24 cellular contexts compared by ENCODE assay signal in genomic region chr5:132322266-132322665, GRCh38. TPM values are rescaled to one million over a fixed set of nuclear protein-coding genes. Genes with fewer than 3 reads are reported as not detected.
DNase-seq lines count a peak whose midpoint lies in the region; ATAC-seq and TF ChIP-seq lines count a peak whose summit lies in the region.
"Had no signal": no experiment of that assay in that cellular context is flagged by ENCODE, and none has a peak within 500 bp of the region (broad histone marks: within the 10 kb centered on the region; RNA-seq: fewer than 3 reads in every experiment).

No MANE protein-coding gene starts in this region.

- CTCF ChIA-PET in CD8-positive, alpha-beta memory T cell (lab: Charles Lee), result interaction anchor here (1.0 to 1.3 kb wide), 2 partner anchors 11 to 12 kb away, joined by 3 to 4 read pairs; no protein-coding TSS in a partner anchor

- no peak for TF ChIP-seq CTCF in endodermal cell (conservative IDR thresholded peaks at IDR 0.05)
- TF ChIP-seq CTCF in upper lobe of right lung (IDR thresholded peaks at IDR 0.05), result no peak
- no peak for TF ChIP-seq CTCF in suprapubic skin (IDR thresholded peaks at IDR 0.05)

- TF ChIP-seq POLR2A in suprapubic skin (IDR thresholded peaks at IDR 0.05), result no peak

- H3K36me3 Mint-ChIP-seq in endodermal cell (ENCODE audit: low read depth), result no peaks in the 10 kb centered on the region
- H3K36me3 Mint-ChIP-seq in CD8-positive, alpha-beta memory T cell, result peaks cover 0 to 4% (median 1%) of the 10 kb centered on the region in 3 donors
- H3K36me3 Mint-ChIP-seq: stimulated activated effector memory CD8-positive, alpha-beta T cell treated with anti-CD3 and anti-CD28 coated beads, Interleukin-12 subunit alpha, Interleukin-12 subunit beta, amount 100 ng/mL, for 72 hours had no signal

- TF ChIP-seq EP300 in suprapubic skin (IDR thresholded peaks at IDR 0.05), result no peak

- intact Hi-C loops in upper lobe of right lung (cut with DNase I), result no loop called here

- H3K27ac ChIP-seq in endodermal cell (ENCODE audit: low read depth, low read length) (no peak overlapping the region), upper lobe of right lung (no peak overlapping the region), suprapubic skin (no peak overlapping the region)
- H3K27ac ChIP-seq in CD8-positive, alpha-beta memory T cell (ENCODE audit: low read depth, low read length), result no peak overlapping the region
- H3K27ac ChIP-seq: C4-2B, epithelial cell of prostate had no signal

- POLR2A ChIA-PET in CD8-positive, alpha-beta memory T cell (lab: Charles Lee), result no interaction called here

- H3K36me3 ChIP-seq in NT2/D1 (ENCODE audit: insufficient read depth, insufficient read length, low read length), result no peaks in the 10 kb centered on the region
- no peaks in the 10 kb centered on the region for H3K36me3 ChIP-seq in endodermal cell (ENCODE audit: control insufficient read depth, insufficient read depth, low read length)
- H3K36me3 ChIP-seq in upper lobe of right lung, result no peaks in the 10 kb centered on the region
- H3K36me3 ChIP-seq in CD8-positive, alpha-beta memory T cell (ENCODE audit: insufficient read depth, low read length), result no peaks in the 10 kb centered on the region
- no peaks in the 10 kb centered on the region for H3K36me3 ChIP-seq in suprapubic skin
- H3K36me3 ChIP-seq: MG63 had no signal

- H3K27me3 ChIP-seq in NT2/D1 (ENCODE audit: insufficient read depth, insufficient read length), result no peaks in the 10 kb centered on the region
- no peaks in the 10 kb centered on the region for H3K27me3 ChIP-seq in endodermal cell (ENCODE audit: control insufficient read depth, insufficient read depth, low read length, poor library complexity, severe bottlenecking)
- no peaks in the 10 kb centered on the region for H3K27me3 ChIP-seq in upper lobe of right lung
- no peaks in the 10 kb centered on the region for H3K27me3 ChIP-seq in CD8-positive, alpha-beta memory T cell (ENCODE audit: insufficient read depth, low read length, poor library complexity, severe bottlenecking)
- no peaks in the 10 kb centered on the region for H3K27me3 ChIP-seq in suprapubic skin
- H3K27me3 ChIP-seq: MG63 had no signal

- H3K27ac Mint-ChIP-seq in endodermal cell, result peak overlapping the region; percentile 97
- no peak overlapping the region for H3K27ac Mint-ChIP-seq in CD8-positive, alpha-beta memory T cell
- H3K27ac Mint-ChIP-seq: activated naive CD4-positive, alpha-beta T cell treated with anti-CD3 and anti-CD28 coated beads, Interleukin-2, amount 50 U/mL, for 24 hours; dendritic cell treated with granulocyte-macrophage colony-stimulating factor and Interleukin-4, amounts not matched to agents 40 ng/mL and 50 ng/mL, for 4 days; stimulated activated effector memory CD8-positive, alpha-beta T cell treated with anti-CD3 and anti-CD28 coated beads, Interleukin-12 subunit alpha, Interleukin-12 subunit beta, amount 100 ng/mL, for 72 hours had no signal

- DNase-seq in NT2/D1 (ENCODE audit: low read depth, low spot score) (peak; percentile 13), endodermal cell (peak; percentile 86), left kidney (ENCODE audit: low read depth, low spot score) (peak; percentile 41), upper lobe of right lung (no peak), suprapubic skin (ENCODE audit: low spot score in 2 of 2) (no peak), HuH-7.5 (ENCODE audit: low spot score) (no peak)
- DNase-seq in CD8-positive, alpha-beta memory T cell, result no peak
- DNase-seq: activated CD4-positive, alpha-beta T cell treated with anti-CD3 and anti-CD28 coated beads, Interleukin-2, amount 50 U/mL, for 1 hour; EL; head of caudate nucleus; MG63; NCI-H1417 treated with DMSO at 0.1 percent for 48 hours; NCI-H2107; PC-3; psoas muscle; Right ventricle myocardium superior; stimulated activated CD4-positive, alpha-beta T cell treated with anti-CD3 and anti-CD28 coated beads, Interleukin-2, amount 100 ng/mL, for 24 hours; T-helper 9 cell had no signal

- no peak overlapping the region for H3K4me3 ChIP-seq in NT2/D1 (ENCODE audit: insufficient read length, low read depth)
- H3K4me3 ChIP-seq in endodermal cell (ENCODE audit: low read length), result peak overlapping the region; percentile 27
- H3K4me3 ChIP-seq in upper lobe of right lung, result no peak overlapping the region
- H3K4me3 ChIP-seq in CD8-positive, alpha-beta memory T cell (ENCODE audit: low read length), result no peak overlapping the region
- H3K4me3 ChIP-seq in suprapubic skin, result no peak overlapping the region
- H3K4me3 ChIP-seq: K562, MG63, psoas muscle had no signal

- peak; percentile 23 for ATAC-seq in upper lobe of right lung
- ATAC-seq: K562; PC-3; stimulated activated effector memory CD8-positive, alpha-beta T cell treated with anti-CD3 and anti-CD28 coated beads, Interleukin-12 subunit alpha, Interleukin-12 subunit beta, amount 100 ng/mL, for 72 hours had no signal

- no peak overlapping the region for H3K9ac ChIP-seq in NT2/D1 (ENCODE audit: insufficient read length, low read depth)
- peak overlapping the region; percentile 28 for H3K9ac ChIP-seq in endodermal cell (ENCODE audit: extremely low read depth, low read length, poor library complexity, severe bottlenecking)

- no peaks in the 10 kb centered on the region for H3K9me3 ChIP-seq in NT2/D1 (ENCODE audit: insufficient read depth, low read length)
- no peaks in the 10 kb centered on the region for H3K9me3 ChIP-seq in endodermal cell (ENCODE audit: control insufficient read depth, low read length)
- no peaks in the 10 kb centered on the region for H3K9me3 ChIP-seq in upper lobe of right lung
- no peaks in the 10 kb centered on the region for H3K9me3 ChIP-seq in CD8-positive, alpha-beta memory T cell (ENCODE audit: low read length)
- H3K9me3 ChIP-seq in suprapubic skin, result no peaks in the 10 kb centered on the region
- H3K9me3 ChIP-seq: MG63, psoas muscle had no signal

- H3K4me1 Mint-ChIP-seq in endodermal cell, result peaks cover 14% of the 10 kb centered on the region
- no peaks in the 10 kb centered on the region for H3K4me1 Mint-ChIP-seq in CD8-positive, alpha-beta memory T cell
- H3K4me1 Mint-ChIP-seq: activated naive CD4-positive, alpha-beta T cell treated with anti-CD3 and anti-CD28 coated beads, Interleukin-2, amount 50 U/mL, for 24 hours; stimulated activated effector memory CD8-positive, alpha-beta T cell treated with anti-CD3 and anti-CD28 coated beads, Interleukin-12 subunit alpha, Interleukin-12 subunit beta, amount 100 ng/mL, for 72 hours had no signal

- WGBS in endodermal cell (ENCODE audit: insufficient coverage in 1 of 2, insufficient read length in 1 of 2), 2 experiments, result 41 to 59% methylated on average over 10 to 11 of the region's 11 CpGs
- WGBS in suprapubic skin, result 80% methylated on average over 10 of the region's 11 CpGs

- H3K4me3 Mint-ChIP-seq in endodermal cell, result peak overlapping the region; percentile 11
- H3K4me3 Mint-ChIP-seq in CD8-positive, alpha-beta memory T cell, result no peak overlapping the region
- H3K4me3 Mint-ChIP-seq: activated naive CD4-positive, alpha-beta T cell treated with anti-CD3 and anti-CD28 coated beads, Interleukin-2, amount 50 U/mL, for 24 hours; dendritic cell treated with granulocyte-macrophage colony-stimulating factor and Interleukin-4, amounts not matched to agents 40 ng/mL and 50 ng/mL, for 4 days; stimulated activated effector memory CD8-positive, alpha-beta T cell treated with anti-CD3 and anti-CD28 coated beads, Interleukin-12 subunit alpha, Interleukin-12 subunit beta, amount 100 ng/mL, for 72 hours had no signal

- H3K4me1 ChIP-seq in NT2/D1 (ENCODE audit: insufficient read depth, insufficient read length) (peaks cover 2% of the 10 kb centered on the region), endodermal cell (ENCODE audit: control insufficient read depth, insufficient read depth, low read length) (peaks cover 14% of the 10 kb centered on the region), upper lobe of right lung (no peaks in the 10 kb centered on the region), suprapubic skin (no peaks in the 10 kb centered on the region)
- H3K4me1 ChIP-seq in CD8-positive, alpha-beta memory T cell (ENCODE audit: insufficient read depth, low read length), result no peaks in the 10 kb centered on the region

- H3K9me3 Mint-ChIP-seq in endodermal cell, result no peaks in the 10 kb centered on the region
- H3K9me3 Mint-ChIP-seq in CD8-positive, alpha-beta memory T cell, result no peaks in the 10 kb centered on the region
- H3K9me3 Mint-ChIP-seq: activated naive CD4-positive, alpha-beta T cell treated with anti-CD3 and anti-CD28 coated beads, Interleukin-2, amount 50 U/mL, for 24 hours; dendritic cell treated with granulocyte-macrophage colony-stimulating factor and Interleukin-4, amounts not matched to agents 40 ng/mL and 50 ng/mL, for 4 days; stimulated activated effector memory CD8-positive, alpha-beta T cell treated with anti-CD3 and anti-CD28 coated beads, Interleukin-12 subunit alpha, Interleukin-12 subunit beta, amount 100 ng/mL, for 72 hours had no signal

- H3K27me3 Mint-ChIP-seq in endodermal cell (ENCODE audit: insufficient read depth), result no peaks in the 10 kb centered on the region
- H3K27me3 Mint-ChIP-seq in CD8-positive, alpha-beta memory T cell, result no peaks in the 10 kb centered on the region
- H3K27me3 Mint-ChIP-seq: activated naive CD4-positive, alpha-beta T cell treated with anti-CD3 and anti-CD28 coated beads, Interleukin-2, amount 50 U/mL, for 24 hours; dendritic cell treated with granulocyte-macrophage colony-stimulating factor and Interleukin-4, amounts not matched to agents 40 ng/mL and 50 ng/mL, for 4 days had no signal

RNA-seq across cellular contexts. Expression of gene SLC22A4, which starts 28.1 kb away (rescaled TPM):
- total RNA-seq in endodermal cell (under 1 TPM in 1 of 2 donors, not detected in 1; 0.68 TPM), upper lobe of right lung (1.8 TPM), suprapubic skin (1 to 10 TPM in 3 of 4 donors, under 1 TPM in 1; 0.32 to 1.9 (median 1.3) TPM)
- 0.18 TPM for polyA plus RNA-seq in endodermal cell (2013, experiment 1 of 2)
- 0.12 TPM for polyA plus RNA-seq in endodermal cell (2013, experiment 2 of 2)
- total RNA-seq in CD8-positive, alpha-beta memory T cell, result 1 to 10 TPM; 2.6 to 2.9 TPM
- 0.15 TPM for polyA plus RNA-seq in CD8-positive, alpha-beta memory T cell

RNA-seq across cellular contexts. Expression of gene SLC22A5, which starts 47.2 kb away (rescaled TPM):
- total RNA-seq in endodermal cell (1 to 10 TPM; 4.9 to 8.2 TPM), upper lobe of right lung (10.2 TPM), suprapubic skin (10 to 100 TPM; 23.2 to 36.6 (median 26.3) TPM)
- 2.2 TPM for polyA plus RNA-seq in endodermal cell (2013, experiment 1 of 2)
- polyA plus RNA-seq in endodermal cell (2013, experiment 2 of 2), result 2.2 TPM
- total RNA-seq in CD8-positive, alpha-beta memory T cell, result 1 to 10 TPM; 5.2 to 5.9 TPM
- 2.5 TPM for polyA plus RNA-seq in CD8-positive, alpha-beta memory T cell

Comparison
In these comparisons a context has a peak if more than half of its experiments do, and no peak if none do; other contexts are left out.
1. DNase-seq: peak in NT2/D1 (single experiment), endodermal cell (single experiment) and left kidney (single experiment); none in upper lobe of right lung (single experiment), CD8-positive, alpha-beta memory T cell (0 of 5), suprapubic skin (0 of 2) and HuH-7.5 (single experiment).